1 cellular context compared by ENCODE assay signal in genomic region chr11:104691129-104691528, GRCh38.
TF ChIP-seq lines count a peak whose summit lies in the region.

No MANE protein-coding gene starts in this region.

TF ChIP-seq in GM23338, 12 proteins besides CTCF, POLR2A, EP300 and RAD21:
- TF ChIP-seq, protein P1, sequence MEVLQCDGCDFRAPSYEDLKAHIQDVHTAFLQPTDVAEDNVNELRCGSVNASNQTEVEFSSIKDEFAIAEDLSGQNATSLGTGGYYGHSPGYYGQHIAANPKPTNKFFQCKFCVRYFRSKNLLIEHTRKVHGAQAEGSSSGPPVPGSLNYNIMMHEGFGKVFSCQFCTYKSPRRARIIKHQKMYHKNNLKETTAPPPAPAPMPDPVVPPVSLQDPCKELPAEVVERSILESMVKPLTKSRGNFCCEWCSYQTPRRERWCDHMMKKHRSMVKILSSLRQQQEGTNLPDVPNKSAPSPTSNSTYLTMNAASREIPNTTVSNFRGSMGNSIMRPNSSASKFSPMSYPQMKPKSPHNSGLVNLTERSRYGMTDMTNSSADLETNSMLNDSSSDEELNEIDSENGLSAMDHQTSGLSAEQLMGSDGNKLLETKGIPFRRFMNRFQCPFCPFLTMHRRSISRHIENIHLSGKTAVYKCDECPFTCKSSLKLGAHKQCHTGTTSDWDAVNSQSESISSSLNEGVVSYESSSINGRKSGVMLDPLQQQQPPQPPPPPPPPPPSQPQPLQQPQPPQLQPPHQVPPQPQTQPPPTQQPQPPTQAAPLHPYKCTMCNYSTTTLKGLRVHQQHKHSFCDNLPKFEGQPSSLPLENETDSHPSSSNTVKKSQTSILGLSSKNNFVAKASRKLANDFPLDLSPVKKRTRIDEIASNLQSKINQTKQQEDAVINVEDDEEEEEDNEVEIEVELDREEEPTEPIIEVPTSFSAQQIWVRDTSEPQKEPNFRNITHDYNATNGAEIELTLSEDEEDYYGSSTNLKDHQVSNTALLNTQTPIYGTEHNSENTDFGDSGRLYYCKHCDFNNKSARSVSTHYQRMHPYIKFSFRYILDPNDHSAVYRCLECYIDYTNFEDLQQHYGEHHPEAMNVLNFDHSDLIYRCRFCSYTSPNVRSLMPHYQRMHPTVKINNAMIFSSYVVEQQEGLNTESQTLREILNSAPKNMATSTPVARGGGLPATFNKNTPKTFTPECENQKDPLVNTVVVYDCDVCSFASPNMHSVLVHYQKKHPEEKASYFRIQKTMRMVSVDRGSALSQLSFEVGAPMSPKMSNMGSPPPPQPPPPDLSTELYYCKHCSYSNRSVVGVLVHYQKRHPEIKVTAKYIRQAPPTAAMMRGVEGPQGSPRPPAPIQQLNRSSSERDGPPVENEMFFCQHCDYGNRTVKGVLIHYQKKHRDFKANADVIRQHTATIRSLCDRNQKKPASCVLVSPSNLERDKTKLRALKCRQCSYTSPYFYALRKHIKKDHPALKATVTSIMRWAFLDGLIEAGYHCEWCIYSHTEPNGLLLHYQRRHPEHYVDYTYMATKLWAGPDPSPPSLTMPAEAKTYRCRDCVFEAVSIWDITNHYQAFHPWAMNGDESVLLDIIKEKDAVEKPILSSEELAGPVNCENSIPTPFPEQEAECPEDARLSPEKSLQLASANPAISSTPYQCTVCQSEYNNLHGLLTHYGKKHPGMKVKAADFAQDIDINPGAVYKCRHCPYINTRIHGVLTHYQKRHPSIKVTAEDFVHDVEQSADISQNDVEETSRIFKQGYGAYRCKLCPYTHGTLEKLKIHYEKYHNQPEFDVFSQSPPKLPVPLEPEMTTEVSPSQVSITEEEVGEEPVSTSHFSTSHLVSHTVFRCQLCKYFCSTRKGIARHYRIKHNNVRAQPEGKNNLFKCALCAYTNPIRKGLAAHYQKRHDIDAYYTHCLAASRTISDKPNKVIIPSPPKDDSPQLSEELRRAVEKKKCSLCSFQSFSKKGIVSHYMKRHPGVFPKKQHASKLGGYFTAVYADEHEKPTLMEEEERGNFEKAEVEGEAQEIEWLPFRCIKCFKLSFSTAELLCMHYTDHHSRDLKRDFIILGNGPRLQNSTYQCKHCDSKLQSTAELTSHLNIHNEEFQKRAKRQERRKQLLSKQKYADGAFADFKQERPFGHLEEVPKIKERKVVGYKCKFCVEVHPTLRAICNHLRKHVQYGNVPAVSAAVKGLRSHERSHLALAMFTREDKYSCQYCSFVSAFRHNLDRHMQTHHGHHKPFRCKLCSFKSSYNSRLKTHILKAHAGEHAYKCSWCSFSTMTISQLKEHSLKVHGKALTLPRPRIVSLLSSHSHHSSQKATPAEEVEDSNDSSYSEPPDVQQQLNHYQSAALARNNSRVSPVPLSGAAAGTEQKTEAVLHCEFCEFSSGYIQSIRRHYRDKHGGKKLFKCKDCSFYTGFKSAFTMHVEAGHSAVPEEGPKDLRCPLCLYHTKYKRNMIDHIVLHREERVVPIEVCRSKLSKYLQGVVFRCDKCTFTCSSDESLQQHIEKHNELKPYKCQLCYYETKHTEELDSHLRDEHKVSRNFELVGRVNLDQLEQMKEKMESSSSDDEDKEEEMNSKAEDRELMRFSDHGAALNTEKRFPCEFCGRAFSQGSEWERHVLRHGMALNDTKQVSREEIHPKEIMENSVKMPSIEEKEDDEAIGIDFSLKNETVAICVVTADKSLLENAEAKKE (CRISPR knock-in tag; IDR thresholded peaks at IDR 0.05) = no peak
- TF ChIP-seq POLR2AphosphoS5 (IDR thresholded peaks at IDR 0.05; ENCODE audit: low read depth) = no peak
- no peak for TF ChIP-seq ZNF114 (CRISPR knock-in tag; IDR thresholded peaks at IDR 0.05)
- TF ChIP-seq, protein P2, sequence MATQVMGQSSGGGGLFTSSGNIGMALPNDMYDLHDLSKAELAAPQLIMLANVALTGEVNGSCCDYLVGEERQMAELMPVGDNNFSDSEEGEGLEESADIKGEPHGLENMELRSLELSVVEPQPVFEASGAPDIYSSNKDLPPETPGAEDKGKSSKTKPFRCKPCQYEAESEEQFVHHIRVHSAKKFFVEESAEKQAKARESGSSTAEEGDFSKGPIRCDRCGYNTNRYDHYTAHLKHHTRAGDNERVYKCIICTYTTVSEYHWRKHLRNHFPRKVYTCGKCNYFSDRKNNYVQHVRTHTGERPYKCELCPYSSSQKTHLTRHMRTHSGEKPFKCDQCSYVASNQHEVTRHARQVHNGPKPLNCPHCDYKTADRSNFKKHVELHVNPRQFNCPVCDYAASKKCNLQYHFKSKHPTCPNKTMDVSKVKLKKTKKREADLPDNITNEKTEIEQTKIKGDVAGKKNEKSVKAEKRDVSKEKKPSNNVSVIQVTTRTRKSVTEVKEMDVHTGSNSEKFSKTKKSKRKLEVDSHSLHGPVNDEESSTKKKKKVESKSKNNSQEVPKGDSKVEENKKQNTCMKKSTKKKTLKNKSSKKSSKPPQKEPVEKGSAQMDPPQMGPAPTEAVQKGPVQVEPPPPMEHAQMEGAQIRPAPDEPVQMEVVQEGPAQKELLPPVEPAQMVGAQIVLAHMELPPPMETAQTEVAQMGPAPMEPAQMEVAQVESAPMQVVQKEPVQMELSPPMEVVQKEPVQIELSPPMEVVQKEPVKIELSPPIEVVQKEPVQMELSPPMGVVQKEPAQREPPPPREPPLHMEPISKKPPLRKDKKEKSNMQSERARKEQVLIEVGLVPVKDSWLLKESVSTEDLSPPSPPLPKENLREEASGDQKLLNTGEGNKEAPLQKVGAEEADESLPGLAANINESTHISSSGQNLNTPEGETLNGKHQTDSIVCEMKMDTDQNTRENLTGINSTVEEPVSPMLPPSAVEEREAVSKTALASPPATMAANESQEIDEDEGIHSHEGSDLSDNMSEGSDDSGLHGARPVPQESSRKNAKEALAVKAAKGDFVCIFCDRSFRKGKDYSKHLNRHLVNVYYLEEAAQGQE (IDR thresholded peaks at IDR 0.05; ENCODE audit: unreplicated experiment) = no peak
- no peak for TF ChIP-seq STAT1 (IDR thresholded peaks at IDR 0.05; ENCODE audit: unreplicated experiment)
- no peak for TF ChIP-seq EZH2 (IDR thresholded peaks at IDR 0.05; ENCODE audit: low read depth, unreplicated experiment)
- no peak for TF ChIP-seq ZNF331 (CRISPR knock-in tag; IDR thresholded peaks at IDR 0.05; ENCODE audit: low read depth)
- TF ChIP-seq JUNB (IDR thresholded peaks at IDR 0.05; ENCODE audit: unreplicated experiment) = no peak
- no peak for TF ChIP-seq EZH2phosphoT487 (IDR thresholded peaks at IDR 0.05; ENCODE audit: unreplicated experiment)
- TF ChIP-seq ETS1 (IDR thresholded peaks at IDR 0.05) = no peak
- TF ChIP-seq CREB1 (CRISPR knock-in tag; IDR thresholded peaks at IDR 0.05; ENCODE audit: low read depth) = no peak
- TF ChIP-seq NANOG (IDR thresholded peaks at IDR 0.05; ENCODE audit: borderline replicate concordance) = no peak
